Comparison of ENCODE assay signal across 15 cellular contexts in genomic region chr4:148787831-148788477, GRCh38.
DNase-seq lines count a peak whose midpoint lies in the region; ATAC-seq and TF ChIP-seq lines count a peak whose summit lies in the region.
"Had no signal": no experiment of that assay in that cellular context is flagged by ENCODE, and none has a peak within 500 bp of the region (broad histone marks: within the 10 kb centered on the region; RNA-seq: fewer than 3 reads in every experiment).

No MANE protein-coding gene starts in this region.

- H3K4me3 ChIP-seq in PC-3 (ENCODE audit: low read length) (no peak overlapping the region), fibroblast of lung (replicated peaks in 1 of 4; ENCODE audit: control extremely low read depth in 1 of 4, insufficient read depth in 1 of 4, low read depth in 3 of 4, low read length in 4 of 4) (no peak overlapping the region), mucosa of descending colon (no peak overlapping the region), WERI-Rb-1 (ENCODE audit: low read depth, low read length) (no peak overlapping the region)
- H3K4me3 ChIP-seq: cardiac muscle cell had no signal

- intact Hi-C loops in PC-3 (cut with micrococcal nuclease) (loop anchor here (10.0 kb wide), 1 partner anchor 247 kb away; no protein-coding TSS in a partner anchor), mucosa of descending colon (cut with DNase I, micrococcal nuclease) (loop anchor here in 1 of 2 donors (5.0 kb wide), 1 partner anchor 244 kb away; no protein-coding TSS in a partner anchor)

- H3K36me3 ChIP-seq in PC-3 (ENCODE audit: low read depth, low read length): no peaks in the 10 kb centered on the region
- H3K36me3 ChIP-seq in fibroblast of lung (ENCODE audit: control insufficient read depth, insufficient read depth, low read length): no peaks in the 10 kb centered on the region
- no peaks in the 10 kb centered on the region for H3K36me3 ChIP-seq in mucosa of descending colon (ENCODE audit: low read depth)
- H3K36me3 ChIP-seq in WERI-Rb-1: no peaks in the 10 kb centered on the region
- H3K36me3 ChIP-seq: cardiac muscle cell had no signal

- no peaks in the 10 kb centered on the region for H3K79me2 ChIP-seq in PC-3 (ENCODE audit: low read length)
- no peaks in the 10 kb centered on the region for H3K79me2 ChIP-seq in fibroblast of lung (ENCODE audit: control insufficient read depth, insufficient read depth, low read length)

- H2AFZ ChIP-seq in PC-3 (ENCODE audit: low read length): no peak overlapping the region
- H2AFZ ChIP-seq in fibroblast of lung (ENCODE audit: low read length): no peak overlapping the region

- H3K27me3 ChIP-seq in PC-3 (ENCODE audit: low read length) (no peaks in the 10 kb centered on the region), fibroblast of lung (ENCODE audit: control insufficient read depth, insufficient read depth, low read length) (no peaks in the 10 kb centered on the region), WERI-Rb-1 (ENCODE audit: insufficient read depth, low read depth, severe bottlenecking) (no peaks in the 10 kb centered on the region)
- H3K27me3 ChIP-seq: cardiac muscle cell had no signal

- H3K27ac ChIP-seq in PC-3 (ENCODE audit: low read length) (peak overlapping the region; percentile 35), fibroblast of lung (ENCODE audit: insufficient read depth, low read length) (no peak overlapping the region), WERI-Rb-1 (no peak overlapping the region)
- H3K27ac ChIP-seq: cardiac muscle cell had no signal

- H3K9ac ChIP-seq in PC-3 (ENCODE audit: low read length) (no peak overlapping the region), fibroblast of lung (ENCODE audit: insufficient read depth, low read length) (no peak overlapping the region)

- DNase-seq in Caki2 (ENCODE audit: low read depth) (peak; percentile 74), PC-3 (peak; percentile 48), fibroblast of lung (ENCODE audit: low read depth in 2 of 2) (peak; percentile 43 to 70), mucosa of descending colon (peak in 1 of 3 donors; percentile 48), WERI-Rb-1 (no peak), NCI-H1930 (lab: John Stamatoyannopoulos, UW) (no peak)
- DNase-seq: activated CD4-positive, alpha-beta T cell treated with anti-CD3 and anti-CD28 coated beads, Interleukin-2, amount 50 U/mL, for 1 hour; NCI-H1092 treated with DMSO at 0.1 percent for 48 hours; NCI-H446; stimulated activated CD4-positive, alpha-beta T cell treated with anti-CD3 and anti-CD28 coated beads, Interleukin-4, amount 100 ng/mL, for 4 hours; stimulated activated naive B cell treated with anti-CD40 and anti-IgM and Interleukin-4, amounts not matched to agents 10 μg/mL and 1 μg/mL and 100 μg/mL, for 72 hours; T-helper 17 cell had no signal

- POLR2A ChIA-PET in PC-3 (lab: Charles Lee; ENCODE audit: unreplicated experiment): no interaction called here

- H3K9me3 ChIP-seq in PC-3 (ENCODE audit: low read length) (no peaks in the 10 kb centered on the region), fibroblast of lung (ENCODE audit: control insufficient read depth, insufficient read depth, low read depth, low read length) (no peaks in the 10 kb centered on the region), mucosa of descending colon (no peaks in the 10 kb centered on the region), WERI-Rb-1 (ENCODE audit: severe bottlenecking) (no peaks in the 10 kb centered on the region)

- BruUV-seq in PC-3 (replicated peaks; lab: Mats Ljungman, UMichigan): no TSS peak

- in situ Hi-C loops in Caki2 (cut with HindIII; ENCODE audit: low pct_unique_long_range_greater_than_20kb, low sequenced_read_pairs): no loop called here

- TF ChIP-seq CTCF in PC-3 (conservative IDR thresholded peaks at IDR 0.05; ENCODE audit: low read depth, low read length) (no peak), fibroblast of lung (conservative IDR thresholded peaks at IDR 0.05 in 1 of 2, IDR thresholded peaks at IDR 0.05 in 1 of 2; ENCODE audit: low read depth in 1 of 2, low read length in 2 of 2) (no peak), mucosa of descending colon (IDR thresholded peaks at IDR 0.05) (no peak), WERI-Rb-1 (IDR thresholded peaks at IDR 0.05; ENCODE audit: low read depth, low read length) (no peak)

- H3K4me2 ChIP-seq in PC-3 (ENCODE audit: low read length) (peak overlapping the region; percentile 29), fibroblast of lung (ENCODE audit: extremely low read depth, insufficient read depth, low read length) (peak overlapping the region; percentile 36)

- CTCF ChIA-PET in PC-3 (lab: Charles Lee): no interaction called here

- peak; percentile 13 for ATAC-seq in PC-3
- peak; percentile 88 for ATAC-seq in mucosa of descending colon
- ATAC-seq in SK-N-SH treated with all-trans-retinoic acid at 6 μM for 48 hours: no peak
- ATAC-seq in HG03175 (IDR thresholded peaks at IDR 0.05; ENCODE audit: unreplicated experiment): no peak
- ATAC-seq: stimulated activated naive B cell treated with anti-CD40 and anti-IgM and Interleukin-4, amounts not matched to agents 10 μg/mL and 1 μg/mL and 100 μg/mL, for 72 hours; T-helper 17 cell had no signal

- no peaks in the 10 kb centered on the region for H3F3A ChIP-seq in PC-3 (ENCODE audit: low read length, unreplicated experiment)

- H4K20me1 ChIP-seq in PC-3 (ENCODE audit: low read length) (no peaks in the 10 kb centered on the region), fibroblast of lung (ENCODE audit: control insufficient read depth, extremely low read depth, insufficient read depth, low read length) (no peaks in the 10 kb centered on the region)

- H3K4me1 ChIP-seq in PC-3 (ENCODE audit: insufficient read depth, low read length) (peaks cover 37% of the 10 kb centered on the region), fibroblast of lung (ENCODE audit: control insufficient read depth, extremely low read depth, insufficient read depth, low read length) (no peaks in the 10 kb centered on the region), mucosa of descending colon (ENCODE audit: low read depth) (peaks cover 11% of the 10 kb centered on the region)

- H3K9me2 ChIP-seq in PC-3 (replicated peaks; ENCODE audit: low read length): no peaks in the 10 kb centered on the region

TF ChIP-seq in SK-N-SH treated with all-trans-retinoic acid at 6 μM for 48 hours, 23 proteins besides CTCF, POLR2A, EP300 and RAD21:
- TF ChIP-seq TCF4 (CRISPR knock-in tag; IDR thresholded peaks at IDR 0.05; ENCODE audit: borderline replicate concordance) (no peak), PPARA (CRISPR knock-in tag; IDR thresholded peaks at IDR 0.05; ENCODE audit: borderline replicate concordance) (no peak), ZNF70 (CRISPR knock-in tag; IDR thresholded peaks at IDR 0.05) (no peak), ARNTL (CRISPR knock-in tag; IDR thresholded peaks at IDR 0.05; ENCODE audit: borderline replicate concordance, low read depth) (no peak)

Comparison
In these comparisons a context has a peak if more than half of its experiments do, and no peak if none do; other contexts are left out.
1. DNase-seq: peak in Caki2 (single experiment), PC-3 (single experiment) and fibroblast of lung (2 of 2); none in WERI-Rb-1 (single experiment) and NCI-H1930 (0 of 2).
2. ATAC-seq: peak in PC-3 (single experiment) and mucosa of descending colon (single experiment); none in SK-N-SH treated with all-trans-retinoic acid at 6 μM for 48 hours (single experiment) and HG03175 (single experiment).